8 cellular contexts compared by ENCODE assay signal in the genomic region with DNA sequence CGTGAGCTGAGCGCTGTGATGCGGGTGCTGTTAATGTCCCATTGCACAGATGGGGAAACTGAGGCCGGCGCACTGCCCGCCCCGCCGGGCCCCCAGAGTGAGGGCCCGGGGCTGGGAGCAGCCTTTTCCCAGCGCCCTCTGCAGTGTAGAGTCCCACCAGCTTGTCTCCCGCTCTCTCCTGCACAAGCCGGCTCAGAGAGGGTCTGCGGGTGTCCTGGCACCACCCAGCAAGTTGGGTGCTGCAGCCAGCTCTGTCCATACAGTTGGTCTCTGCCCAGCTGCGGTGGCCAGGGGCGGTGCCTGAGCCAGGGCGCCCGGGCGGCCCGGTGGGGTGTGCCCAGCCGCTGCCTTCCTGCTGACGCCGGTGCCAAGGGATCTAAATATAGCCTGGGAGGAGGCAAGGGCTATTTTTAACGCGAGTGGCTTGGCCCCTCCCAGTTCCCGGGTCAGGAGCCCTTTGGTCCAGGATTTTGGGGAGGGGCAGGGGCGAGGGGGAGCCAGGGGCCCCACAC. TPM values are rescaled to one million over a fixed set of nuclear protein-coding genes. Genes with fewer than 3 reads are reported as not detected.
DNase-seq lines count a peak whose midpoint lies in the region; ATAC-seq and TF ChIP-seq lines count a peak whose summit lies in the region.

No MANE protein-coding gene starts in this region.

- peak overlapping the region; percentile 14 for H3K27ac ChIP-seq in CD4-positive, CD25-positive, alpha-beta regulatory T cell (ENCODE audit: insufficient read depth, low read length, poor library complexity, severe bottlenecking)

- H3K4me1 ChIP-seq in CD4-positive, CD25-positive, alpha-beta regulatory T cell (ENCODE audit: control insufficient read depth, insufficient read depth, low read length, poor library complexity, severe bottlenecking), result peaks cover 18% of the 10 kb centered on the region

- peaks cover 8% of the 10 kb centered on the region for H3K27me3 ChIP-seq in CD4-positive, CD25-positive, alpha-beta regulatory T cell (ENCODE audit: control insufficient read depth, insufficient read depth, low read length)

- H3K9me3 Mint-ChIP-seq in CD4-positive, CD25-positive, alpha-beta regulatory T cell, result no peaks in the 10 kb centered on the region
- H3K9me3 Mint-ChIP-seq in WTC11 (no peaks in the 10 kb centered on the region), nephron progenitor cell (no peaks in the 10 kb centered on the region)

- no peaks in the 10 kb centered on the region for H3K36me3 ChIP-seq in CD4-positive, CD25-positive, alpha-beta regulatory T cell (ENCODE audit: control insufficient read depth, insufficient read depth, low read length)

- peak overlapping the region; percentile 48 for H3K4me3 ChIP-seq in CD4-positive, CD25-positive, alpha-beta regulatory T cell (ENCODE audit: low read depth, low read length)
- peak overlapping the region; percentile 52 to 62 for H3K4me3 ChIP-seq in foreskin fibroblast (ENCODE audit: low read depth in 1 of 2, low read length in 2 of 2)

- H3K27me3 Mint-ChIP-seq in CD4-positive, CD25-positive, alpha-beta regulatory T cell, result peaks cover 27% of the 10 kb centered on the region
- H3K27me3 Mint-ChIP-seq in WTC11 (ENCODE audit: low read depth), result peaks cover 41% of the 10 kb centered on the region
- peaks cover 31% of the 10 kb centered on the region for H3K27me3 Mint-ChIP-seq in nephron progenitor cell (ENCODE audit: low read depth, poor library complexity)

- peak; percentile 26 to 54 for ATAC-seq in CD4-positive, CD25-positive, alpha-beta regulatory T cell (ENCODE audit: low read depth in 2 of 2)
- ATAC-seq in HG02798 (IDR thresholded peaks at IDR 0.05; ENCODE audit: poor library complexity, unreplicated experiment) (peak; percentile 14), WTC11 (peak; percentile 54)

- CTCF ChIA-PET in WTC11 (lab: Charles Lee), result interaction anchor here (0.7 to 2.5 kb wide), 6 partner anchors 16 to 119 kb away, joined by 3 to 21 read pairs (median 4); a partner anchor contains a TSS
- CTCF ChIA-PET in GM10248 (lab: Yijun Ruan, JAX), result interaction anchor here (1.0 to 1.6 kb wide), 2 partner anchors 75 to 116 kb away, joined by 3 to 5 read pairs; no protein-coding TSS in a partner anchor

- TF ChIP-seq CTCF in WTC11 (IDR thresholded peaks at IDR 0.05) (no peak), foreskin fibroblast (IDR thresholded peaks at IDR 0.05; ENCODE audit: low read depth, low read length) (no peak), nephron progenitor cell (IDR thresholded peaks at IDR 0.05) (no peak), GM10248 (IDR thresholded peaks at IDR 0.05; ENCODE audit: control extremely low read depth, extremely low read depth, low read depth, missing control alignments) (no peak)

- no peak overlapping the region for H3K27ac Mint-ChIP-seq in CD4-positive, CD25-positive, alpha-beta regulatory T cell
- H3K27ac Mint-ChIP-seq in WTC11, result no peak overlapping the region
- H3K27ac Mint-ChIP-seq in nephron progenitor cell, result no peak overlapping the region

- H3K4me3 Mint-ChIP-seq in CD4-positive, CD25-positive, alpha-beta regulatory T cell, result peak overlapping the region; percentile 51 to 78 (median 64)
- H3K4me3 Mint-ChIP-seq in WTC11 (peak overlapping the region; percentile 34; the same call in 1 of the 2 replicates), nephron progenitor cell (peak overlapping the region; percentile 54)

- POLR2A ChIA-PET in WTC11 (lab: Charles Lee), result interaction anchor here (1.5 to 2.6 kb wide), 2 partner anchors 19 to 46 kb away, joined by 5 to 14 read pairs; a partner anchor contains a TSS
- POLR2A ChIA-PET in GM10248 (lab: Yijun Ruan, JAX), result interaction anchor here (0.6 to 4.4 kb wide), 4 partner anchors 16 to 89 kb away, joined by 3 to 35 read pairs (median 3); a partner anchor contains a TSS

- peak in 1 of 3 donors; percentile 51 for DNase-seq in CD4-positive, CD25-positive, alpha-beta regulatory T cell
- DNase-seq in WTC11 (ENCODE audit: low spot score), result no peak
- peak; percentile 48 to 80 for DNase-seq in foreskin fibroblast
- no peak for DNase-seq in nephron progenitor cell
- DNase-seq in SK-N-DZ (ENCODE audit: low spot score), result no peak
- DNase-seq in GM10248 (ENCODE audit: extremely low spot score), result no peak
- DNase-seq in NK-92 treated with Interleukin-12 subunit alpha and Interleukin-12 subunit beta, amount 100 ng/mL, for 24 hours (lab: John Stamatoyannopoulos, UW), result no peak

- H3K4me1 Mint-ChIP-seq in CD4-positive, CD25-positive, alpha-beta regulatory T cell, result peaks cover 0 to 37% (median 21%) of the 10 kb centered on the region in 4 donors
- H3K4me1 Mint-ChIP-seq in WTC11 (peaks cover 21% of the 10 kb centered on the region), nephron progenitor cell (peaks cover 46% of the 10 kb centered on the region)

- H3K36me3 Mint-ChIP-seq in CD4-positive, CD25-positive, alpha-beta regulatory T cell, result no peaks in the 10 kb centered on the region
- H3K36me3 Mint-ChIP-seq in WTC11 (no peaks in the 10 kb centered on the region), nephron progenitor cell (ENCODE audit: low read depth) (no peaks in the 10 kb centered on the region)

- H3K9me3 ChIP-seq in CD4-positive, CD25-positive, alpha-beta regulatory T cell (ENCODE audit: control insufficient read depth in 2 of 2, low read length in 2 of 2), result no peaks in the 10 kb centered on the region

TF ChIP-seq in WTC11, 78 proteins besides CTCF, POLR2A, EP300 and RAD21 (continues in another document):
- TF ChIP-seq, protein P1, sequence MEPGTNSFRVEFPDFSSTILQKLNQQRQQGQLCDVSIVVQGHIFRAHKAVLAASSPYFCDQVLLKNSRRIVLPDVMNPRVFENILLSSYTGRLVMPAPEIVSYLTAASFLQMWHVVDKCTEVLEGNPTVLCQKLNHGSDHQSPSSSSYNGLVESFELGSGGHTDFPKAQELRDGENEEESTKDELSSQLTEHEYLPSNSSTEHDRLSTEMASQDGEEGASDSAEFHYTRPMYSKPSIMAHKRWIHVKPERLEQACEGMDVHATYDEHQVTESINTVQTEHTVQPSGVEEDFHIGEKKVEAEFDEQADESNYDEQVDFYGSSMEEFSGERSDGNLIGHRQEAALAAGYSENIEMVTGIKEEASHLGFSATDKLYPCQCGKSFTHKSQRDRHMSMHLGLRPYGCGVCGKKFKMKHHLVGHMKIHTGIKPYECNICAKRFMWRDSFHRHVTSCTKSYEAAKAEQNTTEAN (CRISPR knock-in tag; IDR thresholded peaks at IDR 0.05), result no peak
- TF ChIP-seq, protein P2, sequence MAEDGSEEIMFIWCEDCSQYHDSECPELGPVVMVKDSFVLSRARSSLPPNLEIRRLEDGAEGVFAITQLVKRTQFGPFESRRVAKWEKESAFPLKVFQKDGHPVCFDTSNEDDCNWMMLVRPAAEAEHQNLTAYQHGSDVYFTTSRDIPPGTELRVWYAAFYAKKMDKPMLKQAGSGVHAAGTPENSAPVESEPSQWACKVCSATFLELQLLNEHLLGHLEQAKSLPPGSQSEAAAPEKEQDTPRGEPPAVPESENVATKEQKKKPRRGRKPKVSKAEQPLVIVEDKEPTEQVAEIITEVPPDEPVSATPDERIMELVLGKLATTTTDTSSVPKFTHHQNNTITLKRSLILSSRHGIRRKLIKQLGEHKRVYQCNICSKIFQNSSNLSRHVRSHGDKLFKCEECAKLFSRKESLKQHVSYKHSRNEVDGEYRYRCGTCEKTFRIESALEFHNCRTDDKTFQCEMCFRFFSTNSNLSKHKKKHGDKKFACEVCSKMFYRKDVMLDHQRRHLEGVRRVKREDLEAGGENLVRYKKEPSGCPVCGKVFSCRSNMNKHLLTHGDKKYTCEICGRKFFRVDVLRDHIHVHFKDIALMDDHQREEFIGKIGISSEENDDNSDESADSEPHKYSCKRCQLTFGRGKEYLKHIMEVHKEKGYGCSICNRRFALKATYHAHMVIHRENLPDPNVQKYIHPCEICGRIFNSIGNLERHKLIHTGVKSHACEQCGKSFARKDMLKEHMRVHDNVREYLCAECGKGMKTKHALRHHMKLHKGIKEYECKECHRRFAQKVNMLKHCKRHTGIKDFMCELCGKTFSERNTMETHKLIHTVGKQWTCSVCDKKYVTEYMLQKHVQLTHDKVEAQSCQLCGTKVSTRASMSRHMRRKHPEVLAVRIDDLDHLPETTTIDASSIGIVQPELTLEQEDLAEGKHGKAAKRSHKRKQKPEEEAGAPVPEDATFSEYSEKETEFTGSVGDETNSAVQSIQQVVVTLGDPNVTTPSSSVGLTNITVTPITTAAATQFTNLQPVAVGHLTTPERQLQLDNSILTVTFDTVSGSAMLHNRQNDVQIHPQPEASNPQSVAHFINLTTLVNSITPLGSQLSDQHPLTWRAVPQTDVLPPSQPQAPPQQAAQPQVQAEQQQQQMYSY (CRISPR knock-in tag; IDR thresholded peaks at IDR 0.05), result no peak
- no peak for TF ChIP-seq ZNF423 (CRISPR knock-in tag; IDR thresholded peaks at IDR 0.05)
- no peak for TF ChIP-seq ATF1 (CRISPR knock-in tag; IDR thresholded peaks at IDR 0.05)

RNA-seq across cellular contexts. Expression of a gene that starts 19.3 kb away (rescaled TPM):
- 191 TPM for total RNA-seq in CD4-positive, CD25-positive, alpha-beta regulatory T cell
- 10 to 100 TPM; 53.4 to 70.2 (median 63.3) TPM for polyA plus RNA-seq in CD4-positive, CD25-positive, alpha-beta regulatory T cell
- 17.9 to 27.5 TPM (median 23.2 TPM) in 3 replicates for total RNA-seq in WTC11 (2021)
- polyA plus RNA-seq in SK-N-DZ (2014; cell fraction: cytosol; rRNA removed), result 0.32 TPM in 1 of 2 replicates, not detected in the other
- polyA plus RNA-seq in SK-N-DZ (2014; cell fraction: nucleus; rRNA removed), result not detected in 2 replicates

RNA-seq across cellular contexts. Expression of a gene that starts 38.4 kb away (rescaled TPM):
- total RNA-seq in CD4-positive, CD25-positive, alpha-beta regulatory T cell, result 16.0 TPM
- polyA plus RNA-seq in CD4-positive, CD25-positive, alpha-beta regulatory T cell, result 1 to 10 TPM; 3.8 to 7.5 (median 4.8) TPM
- 204 to 216 TPM (median 212 TPM) in 3 replicates for total RNA-seq in WTC11 (2021)
- 86.8 and 135 TPM in 2 replicates for polyA plus RNA-seq in SK-N-DZ (2014; cell fraction: cytosol; rRNA removed)
- 69.3 and 77.1 TPM in 2 replicates for polyA plus RNA-seq in SK-N-DZ (2014; cell fraction: nucleus; rRNA removed)

Comparison
In these comparisons a context has a peak if more than half of its experiments do, and no peak if none do; other contexts are left out.
1. DNase-seq: peak in foreskin fibroblast (2 of 2); none in WTC11 (single experiment), nephron progenitor cell (single experiment), SK-N-DZ (single experiment), GM10248 (single experiment) and NK-92 treated with Interleukin-12 subunit alpha and Interleukin-12 subunit beta, amount 100 ng/mL, for 24 hours (single experiment).
2. RNA of a gene that starts 38.4 kb away (total RNA-seq): 204 to 216 TPM in WTC11; 16.0 TPM in CD4-positive, CD25-positive, alpha-beta regulatory T cell (single experiment); every median in the first group is over 10 times any median in the second.
3. Peak in every context shown above with its lines, with median percentiles within 50 percentile points of each other: ATAC-seq and H3K4me3 Mint-ChIP-seq.